ENCODE assay signal across 21 cellular contexts in genomic region chr1:111647738-111648137, GRCh38. TPM values are rescaled to one million over a fixed set of nuclear protein-coding genes. Genes with fewer than 3 reads are reported as not detected.
DNase-seq lines count a peak whose midpoint lies in the region; ATAC-seq and TF ChIP-seq lines count a peak whose summit lies in the region.
"Had no signal": no experiment of that assay in that cellular context is flagged by ENCODE, and none has a peak within 500 bp of the region (broad histone marks: within the 10 kb centered on the region; RNA-seq: fewer than 3 reads in every experiment).

No MANE protein-coding gene starts in this region.

- no peak for DNase-seq in stimulated activated naive CD8-positive, alpha-beta T cell treated with anti-CD3 and anti-CD28 coated beads, Interleukin-15, Interleukin-2, amounts not matched to agents 100 U/mL and 50 U/mL, for 24 hours
- no peak for DNase-seq in stimulated activated naive CD8-positive, alpha-beta T cell treated with anti-CD3 and anti-CD28 coated beads, Interleukin-15, amount 100 ng/mL, for 72 hours
- no peak for DNase-seq in activated CD4-positive, alpha-beta memory T cell treated with anti-CD3 and anti-CD28 coated beads for 36 hours
- DNase-seq in type B pancreatic cell (ENCODE audit: extremely low spot score, unreplicated experiment): no peak
- no peak for DNase-seq in esophagus squamous epithelium (lab: John Stamatoyannopoulos, UW)
- DNase-seq in RWPE1 (ENCODE audit: low spot score): no peak
- no peak for DNase-seq in SIG-M5 treated with dmso at 0.1 percent for 504 hours (lab: John Stamatoyannopoulos, UW; ENCODE audit: unreplicated experiment)
- DNase-seq: activated CD4-positive, CD25-positive, alpha-beta regulatory T cell; dermis blood vessel endothelial cell; EL; heart left ventricle; left colon; mesendoderm; NCI-H510A; ovary; Peyer's patch; stimulated activated CD4-positive, alpha-beta T cell treated with anti-CD3 and anti-CD28 coated beads, Interleukin-4, amount 100 ng/mL, for 1 hour; T-helper 9 cell; trophoblast cell had no signal

- 58 to 76% methylated on average over 1 of the region's 1 CpG for WGBS in esophagus squamous epithelium, 2 donors

- no peak overlapping the region for H3K4me3 ChIP-seq in esophagus squamous epithelium
- H3K4me3 ChIP-seq: heart left ventricle, ovary, Peyer's patch had no signal

- CTCF ChIA-PET in activated CD4-positive, alpha-beta memory T cell treated with anti-CD3 and anti-CD28 coated beads for 36 hours (lab: Charles Lee): interaction anchor here (0.5 to 2.4 kb wide), 5 partner anchors 14 to 1312 kb away, joined by 3 to 13 read pairs (median 5); no protein-coding TSS in a partner anchor
- CTCF ChIA-PET in RWPE1 (lab: Yijun Ruan, JAX): interaction anchor here (0.7 kb wide), 1 partner anchor 51 kb away, joined by 3 read pairs; no protein-coding TSS in a partner anchor

- peaks cover 0 to 5% of the 10 kb centered on the region in 2 donors for H3K9me3 Mint-ChIP-seq in stimulated activated naive CD8-positive, alpha-beta T cell treated with anti-CD3 and anti-CD28 coated beads, Interleukin-15, amount 100 ng/mL, for 72 hours
- no peaks in the 10 kb centered on the region for H3K9me3 Mint-ChIP-seq in activated CD4-positive, alpha-beta memory T cell treated with anti-CD3 and anti-CD28 coated beads for 36 hours
- H3K9me3 Mint-ChIP-seq in dendritic cell treated with granulocyte-macrophage colony-stimulating factor and Interleukin-4, amounts not matched to agents 40 ng/mL and 50 ng/mL, for 4 days: no peaks in the 10 kb centered on the region
- peaks cover 4% of the 10 kb centered on the region for H3K9me3 Mint-ChIP-seq in type B pancreatic cell

- H3K4me1 ChIP-seq in esophagus squamous epithelium: peaks cover 8 to 60% (median 25%) of the 10 kb centered on the region in 3 donors

- H3K27ac ChIP-seq in esophagus squamous epithelium: peak overlapping the region in 2 of 4 donors; percentile 0 to 6
- no peak overlapping the region for H3K27ac ChIP-seq in RWPE1
- H3K27ac ChIP-seq: ovary, Peyer's patch had no signal

- no peak for TF ChIP-seq CTCF in type B pancreatic cell (conservative IDR thresholded peaks at IDR 0.05)
- TF ChIP-seq CTCF in esophagus squamous epithelium (IDR thresholded peaks at IDR 0.05): no peak
- TF ChIP-seq CTCF in RWPE1 (conservative IDR thresholded peaks at IDR 0.05; ENCODE audit: low read depth): no peak

- H3K27me3 Mint-ChIP-seq in stimulated activated naive CD8-positive, alpha-beta T cell treated with anti-CD3 and anti-CD28 coated beads, Interleukin-15, amount 100 ng/mL, for 72 hours: no peaks in the 10 kb centered on the region
- no peaks in the 10 kb centered on the region for H3K27me3 Mint-ChIP-seq in activated CD4-positive, alpha-beta memory T cell treated with anti-CD3 and anti-CD28 coated beads for 36 hours
- H3K27me3 Mint-ChIP-seq in dendritic cell treated with granulocyte-macrophage colony-stimulating factor and Interleukin-4, amounts not matched to agents 40 ng/mL and 50 ng/mL, for 4 days: no peaks in the 10 kb centered on the region
- H3K27me3 Mint-ChIP-seq in type B pancreatic cell: no peaks in the 10 kb centered on the region
- H3K27me3 Mint-ChIP-seq: IgD-negative memory B cell had no signal

- peak overlapping the region in 1 of 2 donors; percentile 10 for H3K4me3 Mint-ChIP-seq in stimulated activated naive CD8-positive, alpha-beta T cell treated with anti-CD3 and anti-CD28 coated beads, Interleukin-15, amount 100 ng/mL, for 72 hours
- no peak overlapping the region for H3K4me3 Mint-ChIP-seq in activated CD4-positive, alpha-beta memory T cell treated with anti-CD3 and anti-CD28 coated beads for 36 hours
- H3K4me3 Mint-ChIP-seq in dendritic cell treated with granulocyte-macrophage colony-stimulating factor and Interleukin-4, amounts not matched to agents 40 ng/mL and 50 ng/mL, for 4 days: no peak overlapping the region
- no peak overlapping the region for H3K4me3 Mint-ChIP-seq in type B pancreatic cell

- peaks cover 41% of the 10 kb centered on the region for H3K36me3 Mint-ChIP-seq in activated CD4-positive, alpha-beta memory T cell treated with anti-CD3 and anti-CD28 coated beads for 36 hours
- peaks cover 38% of the 10 kb centered on the region for H3K36me3 Mint-ChIP-seq in dendritic cell treated with granulocyte-macrophage colony-stimulating factor and Interleukin-4, amounts not matched to agents 40 ng/mL and 50 ng/mL, for 4 days (ENCODE audit: low read depth)
- peaks cover 29% of the 10 kb centered on the region for H3K36me3 Mint-ChIP-seq in type B pancreatic cell

- no peak for TF ChIP-seq POLR2A in esophagus squamous epithelium (IDR thresholded peaks at IDR 0.05)

- H3K27me3 ChIP-seq in esophagus squamous epithelium: no peaks in the 10 kb centered on the region
- H3K27me3 ChIP-seq: heart left ventricle, ovary, Peyer's patch had no signal

- peaks cover 0 to 7% (median 0%) of the 10 kb centered on the region in 3 donors for H3K36me3 ChIP-seq in esophagus squamous epithelium
- H3K36me3 ChIP-seq: ovary, Peyer's patch had no signal

- H3K4me1 Mint-ChIP-seq in stimulated activated naive CD8-positive, alpha-beta T cell treated with anti-CD3 and anti-CD28 coated beads, Interleukin-15, amount 100 ng/mL, for 72 hours: peaks cover 65% of the 10 kb centered on the region
- peaks cover 75% of the 10 kb centered on the region for H3K4me1 Mint-ChIP-seq in activated CD4-positive, alpha-beta memory T cell treated with anti-CD3 and anti-CD28 coated beads for 36 hours (ENCODE audit: low read depth)
- peaks cover 61% of the 10 kb centered on the region for H3K4me1 Mint-ChIP-seq in dendritic cell treated with granulocyte-macrophage colony-stimulating factor and Interleukin-4, amounts not matched to agents 40 ng/mL and 50 ng/mL, for 4 days (ENCODE audit: low read depth)
- peaks cover 3% of the 10 kb centered on the region for H3K4me1 Mint-ChIP-seq in type B pancreatic cell (ENCODE audit: unreplicated experiment)

- ATAC-seq in stimulated activated naive CD8-positive, alpha-beta T cell treated with anti-CD3 and anti-CD28 coated beads, Interleukin-15, Interleukin-2, amounts not matched to agents 100 U/mL and 50 U/mL, for 24 hours: peak; percentile 32
- ATAC-seq in stimulated activated naive CD8-positive, alpha-beta T cell treated with anti-CD3 and anti-CD28 coated beads, Interleukin-15, amount 100 ng/mL, for 72 hours: no peak
- ATAC-seq: left colon had no signal

- POLR2A ChIA-PET in activated CD4-positive, alpha-beta memory T cell treated with anti-CD3 and anti-CD28 coated beads for 36 hours (lab: Charles Lee): interaction anchor here (1.3 kb wide), 1 partner anchor 140 kb away, joined by 4 read pairs; no protein-coding TSS in a partner anchor
- POLR2A ChIA-PET in RWPE1 (lab: Yijun Ruan, JAX; ENCODE audit: low non-redundant PET): no interaction called here

- H3K9me3 ChIP-seq in esophagus squamous epithelium: no peaks in the 10 kb centered on the region
- H3K9me3 ChIP-seq: ovary, Peyer's patch had no signal

- intact Hi-C loops in activated CD4-positive, alpha-beta memory T cell treated with anti-CD3 and anti-CD28 coated beads for 36 hours (cut with micrococcal nuclease): loop anchor here (2.0 kb wide), 1 partner anchor 43 kb away; no protein-coding TSS in a partner anchor
- intact Hi-C loops in dendritic cell treated with granulocyte-macrophage colony-stimulating factor and Interleukin-4, amounts not matched to agents 40 ng/mL and 50 ng/mL, for 4 days (cut with micrococcal nuclease): no loop called here
- intact Hi-C loops in esophagus squamous epithelium (cut with DNase I): no loop called here

- peak overlapping the region in 1 of 2 donors; percentile 34 for H3K27ac Mint-ChIP-seq in stimulated activated naive CD8-positive, alpha-beta T cell treated with anti-CD3 and anti-CD28 coated beads, Interleukin-15, amount 100 ng/mL, for 72 hours
- H3K27ac Mint-ChIP-seq in activated CD4-positive, alpha-beta memory T cell treated with anti-CD3 and anti-CD28 coated beads for 36 hours: peak overlapping the region; percentile 75
- H3K27ac Mint-ChIP-seq in dendritic cell treated with granulocyte-macrophage colony-stimulating factor and Interleukin-4, amounts not matched to agents 40 ng/mL and 50 ng/mL, for 4 days: peak overlapping the region; percentile 70
- H3K27ac Mint-ChIP-seq in type B pancreatic cell: peak overlapping the region; percentile 4

RNA-seq across cellular contexts. Expression of gene RAP1A, which starts 28.1 kb away (rescaled TPM):
- total RNA-seq in activated CD4-positive, alpha-beta memory T cell treated with anti-CD3 and anti-CD28 coated beads for 36 hours: 100 to 1,000 TPM; 292 to 294 TPM
- total RNA-seq in type B pancreatic cell (ENCODE audit: low replicate concordance) (42.3 and 58.0 TPM in 2 replicates), esophagus squamous epithelium (100 to 1,000 TPM in 1 of 4 donors, 10 to 100 TPM in 3; 24.3 to 111 (median 43.3) TPM)
